ENCODE assay signal across 1 cellular context in genomic region chr2:26971911-26972786, GRCh38.
TF ChIP-seq lines count a peak whose summit lies in the region.

No MANE protein-coding gene starts in this region.

TF ChIP-seq in HEK293, 187 proteins besides CTCF, POLR2A, EP300 and RAD21 (continued from another document):
- TF ChIP-seq PRDM6 (tag by site-specific recombination; IDR thresholded peaks at IDR 0.05) (0 out of 2 replicates have a peak, but pooled peaks have one; percentile 32), ZNF394 (tag by site-specific recombination; IDR thresholded peaks at IDR 0.05; ENCODE audit: borderline replicate concordance) (0 out of 2 replicates have a peak, but pooled peaks have one; percentile 10), IKZF3 (tag by site-specific recombination; IDR thresholded peaks at IDR 0.05) (no peak), ZNF146 (tag by site-specific recombination; IDR thresholded peaks at IDR 0.05) (no peak), SALL2 (tag by site-specific recombination; IDR thresholded peaks at IDR 0.05; ENCODE audit: borderline replicate concordance) (no peak), ZNF184 (tag by site-specific recombination; IDR thresholded peaks at IDR 0.05) (no peak), ZNF639 (tag by site-specific recombination; IDR thresholded peaks at IDR 0.05) (no peak), ZNF830 (tag by site-specific recombination; IDR thresholded peaks at IDR 0.05; ENCODE audit: low read depth) (no peak), ZNF157 (tag by site-specific recombination; IDR thresholded peaks at IDR 0.05) (no peak), ZNF221 (tag by site-specific recombination; IDR thresholded peaks at IDR 0.05; ENCODE audit: borderline replicate concordance) (no peak)
